In genomic region chr9:137550958-137551655, GRCh38 we compare ENCODE assay signal across 1 cellular context.
A peak's percentile ranks its signal among the peaks of the same experiment; 100 is the strongest.
TF ChIP-seq lines count a peak whose summit lies in the region.

No MANE protein-coding gene starts in this region.

TF ChIP-seq in IMR-90, 13 proteins besides CTCF, POLR2A, EP300 and RAD21:
- 0 out of 2 replicates have a peak, but pooled peaks have one; percentile 18 for TF ChIP-seq MXI1 (IDR thresholded peaks at IDR 0.05; ENCODE audit: borderline replicate concordance, low read depth, low read length)
- no peak for TF ChIP-seq BHLHE40 (IDR thresholded peaks at IDR 0.05; ENCODE audit: low read depth, low read length)
